In the genomic region with DNA sequence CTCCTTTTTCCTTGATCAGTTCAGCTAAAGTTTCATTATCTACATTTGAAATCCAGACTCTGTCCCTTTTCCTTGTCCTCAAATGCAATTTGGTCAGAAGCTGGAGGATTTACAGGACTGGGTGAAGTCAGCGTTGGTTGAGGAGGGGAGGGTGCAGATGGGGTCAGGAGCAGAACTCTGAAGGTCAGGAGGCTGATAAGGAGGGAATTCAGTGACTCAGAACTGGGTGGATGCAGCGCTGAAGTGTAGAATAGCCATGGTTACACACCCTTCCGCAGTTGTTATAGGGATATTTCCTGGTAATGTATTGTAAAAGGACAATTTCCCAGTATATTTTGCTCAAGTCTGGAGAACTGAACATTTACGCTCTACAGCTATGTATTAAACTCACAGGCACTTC, we compare ENCODE assay signal across 13 cellular contexts.
DNase-seq lines count a peak whose midpoint lies in the region; ATAC-seq, FAIRE-seq and TF ChIP-seq lines count a peak whose summit lies in the region.
"Had no signal": no experiment of that assay in that cellular context is flagged by ENCODE, and none has a peak within 500 bp of the region (broad histone marks: within the 10 kb centered on the region; RNA-seq: fewer than 3 reads in every experiment).

No MANE protein-coding gene starts in this region.

- CTCF ChIA-PET in HepG2 (lab: Yijun Ruan, JAX; ENCODE audit: low intra/inter-chr PET ratio, low total read pairs) = no interaction called here

- no peak overlapping the region for H3K4me2 ChIP-seq in HepG2 (ENCODE audit: low read depth, low read length)

- POLR2A ChIA-PET in HepG2 (lab: Yijun Ruan, JAX) = no interaction called here

- no peaks in the 10 kb centered on the region for H3K79me2 ChIP-seq in HepG2 (ENCODE audit: insufficient read depth, low read length)

- H3K4me1 ChIP-seq in liver (ENCODE audit: control insufficient read depth in 4 of 4, insufficient read depth in 4 of 4, low read length in 3 of 4) (no peaks in the 10 kb centered on the region), HepG2 (ENCODE audit: insufficient read depth, low read length) (no peaks in the 10 kb centered on the region)

- H2AFZ ChIP-seq in HepG2 (ENCODE audit: low read length) = no peak overlapping the region

- no peak for TF ChIP-seq POLR2A in HepG2 (IDR thresholded peaks at IDR 0.05; ENCODE audit: insufficient read depth in 1 of 2, low read depth in 2 of 2, low read length in 2 of 2)
- TF ChIP-seq POLR2A in GM12892 (IDR thresholded peaks at IDR 0.05; ENCODE audit: low read depth, low read length) = no peak

- no peak for TF ChIP-seq RAD21 in liver (IDR thresholded peaks at IDR 0.05)
- TF ChIP-seq RAD21 in HepG2 (CRISPR knock-in tag; IDR thresholded peaks at IDR 0.05) = no peak

- intact Hi-C loops in HepG2 (cut with micrococcal nuclease; ENCODE audit: unreplicated experiment) = no loop called here

- in situ Hi-C loops in HepG2 (cut with HindIII; ENCODE audit: extremely low pct_ligation_motif_present, low pct_unique_long_range_greater_than_20kb) = no loop called here

- TF ChIP-seq EP300 in HepG2 (IDR thresholded peaks at IDR 0.05; ENCODE audit: low read depth in 2 of 2, low read length in 2 of 2) (no peak), HepG2 (CRISPR knock-in tag; IDR thresholded peaks at IDR 0.05; ENCODE audit: borderline replicate concordance) (no peak)

- no peaks in the 10 kb centered on the region for H3K36me3 ChIP-seq in liver (ENCODE audit: control insufficient read depth in 4 of 4, insufficient read depth in 3 of 4, low read depth in 1 of 4, low read length in 3 of 4)
- H3K36me3 ChIP-seq in HepG2 (replicated peaks in 1 of 2; ENCODE audit: control insufficient read depth in 1 of 2, insufficient read depth in 2 of 2, low read length in 2 of 2) = no peaks in the 10 kb centered on the region

- H3K27ac ChIP-seq in liver (ENCODE audit: low read depth in 1 of 2, low read length in 2 of 2) = no peak overlapping the region
- no peak overlapping the region for H3K27ac ChIP-seq in HepG2 (ENCODE audit: extremely low read length, insufficient read depth, low read length)

- peaks cover 0 to 5% (median 0%) of the 10 kb centered on the region in 4 donors for H3K27me3 ChIP-seq in liver (ENCODE audit: control insufficient read depth in 4 of 4, insufficient read depth in 4 of 4, low read length in 3 of 4)
- no peaks in the 10 kb centered on the region for H3K27me3 ChIP-seq in HepG2 (ENCODE audit: control insufficient read depth in 1 of 2, insufficient read depth in 2 of 2, low read length in 2 of 2)

- ATAC-seq in HepG2 = no peak
- no peak for ATAC-seq in GM21360 (IDR thresholded peaks at IDR 0.05; ENCODE audit: unreplicated experiment)
- ATAC-seq in HG02973 (IDR thresholded peaks at IDR 0.05; ENCODE audit: unreplicated experiment) = no peak
- ATAC-seq: naive thymus-derived CD8-positive, alpha-beta T cell had no signal

- DNase-seq in HepG2 (ENCODE audit: low spot score) = no peak
- DNase-seq in fibroblast of pulmonary artery (ENCODE audit: low read depth) = peak; percentile 65
- DNase-seq in lung microvascular endothelial cell (ENCODE audit: low read depth in 2 of 2) = peak; percentile 24 to 69
- no peak for DNase-seq in GM12892 (ENCODE audit: insufficient read length)
- DNase-seq in MV-4-11 (lab: John Stamatoyannopoulos, UW) = no peak
- DNase-seq: activated CD4-positive, CD25-positive, alpha-beta regulatory T cell treated with anti-CD3 and anti-CD28 coated beads, Interleukin-2, amount 50 U/mL, for 72 hours; activated T-cell treated with anti-CD3 and anti-CD28 coated beads, Interleukin-2, amount 50 U/mL, for 24 hours; COR-L47; naive thymus-derived CD8-positive, alpha-beta T cell; NK-92 treated with Interleukin-12 subunit alpha and Interleukin-12 subunit beta, amount 100 ng/mL, for 24 hours had no signal

- TF ChIP-seq CTCF in liver (IDR thresholded peaks at IDR 0.05; ENCODE audit: low read depth, low read length, missing input control) (no peak), HepG2 (CRISPR knock-in tag; IDR thresholded peaks at IDR 0.05) (no peak), fibroblast of pulmonary artery (IDR thresholded peaks at IDR 0.05; ENCODE audit: low read length, missing control alignments) (no peak)

- FAIRE-seq in HepG2 (lab: Jason Lieb, UNC) (no peak), GM12892 (lab: Jason Lieb, UNC) (no peak)

- BruUV-seq in HepG2 (replicated peaks; lab: Mats Ljungman, UMichigan) = no TSS peak

- WGBS in liver = 44% methylated on average over 4 of the region's 4 CpGs
- 8% methylated on average over 4 of the region's 4 CpGs for WGBS in HepG2 (ENCODE audit: low lambda C conversion rate)

- no peaks in the 10 kb centered on the region for H4K20me1 ChIP-seq in HepG2 (ENCODE audit: insufficient read depth, low read length)

- no peak overlapping the region for H3K9ac ChIP-seq in liver (ENCODE audit: low read depth in 1 of 2, low read length in 2 of 2)
- no peak overlapping the region for H3K9ac ChIP-seq in HepG2 (ENCODE audit: insufficient read depth, low read depth, low read length)

- H3K4me3 ChIP-seq in liver (ENCODE audit: low read depth in 1 of 3, low read length in 3 of 3) (no peak overlapping the region), HepG2 (replicated peaks in 1 of 3; ENCODE audit: insufficient read depth in 1 of 3, low read depth in 2 of 3, low read length in 3 of 3) (no peak overlapping the region), fibroblast of pulmonary artery (replicated peaks; ENCODE audit: low read depth, low read length) (no peak overlapping the region)

- H3K9me3 ChIP-seq in liver (ENCODE audit: control insufficient read depth in 4 of 4, low read length in 3 of 4) (no peaks in the 10 kb centered on the region), HepG2 (ENCODE audit: low read length) (no peaks in the 10 kb centered on the region)

TF ChIP-seq in liver, 16 proteins besides CTCF, POLR2A, EP300 and RAD21:
- TF ChIP-seq FOXA2 (IDR thresholded peaks at IDR 0.05) = no peak
- TF ChIP-seq NR2F2 (IDR thresholded peaks at IDR 0.05) = peak; percentile 61

TF ChIP-seq in HepG2, 621 proteins besides CTCF, POLR2A, EP300 and RAD21:
- TF ChIP-seq, protein P1, sequence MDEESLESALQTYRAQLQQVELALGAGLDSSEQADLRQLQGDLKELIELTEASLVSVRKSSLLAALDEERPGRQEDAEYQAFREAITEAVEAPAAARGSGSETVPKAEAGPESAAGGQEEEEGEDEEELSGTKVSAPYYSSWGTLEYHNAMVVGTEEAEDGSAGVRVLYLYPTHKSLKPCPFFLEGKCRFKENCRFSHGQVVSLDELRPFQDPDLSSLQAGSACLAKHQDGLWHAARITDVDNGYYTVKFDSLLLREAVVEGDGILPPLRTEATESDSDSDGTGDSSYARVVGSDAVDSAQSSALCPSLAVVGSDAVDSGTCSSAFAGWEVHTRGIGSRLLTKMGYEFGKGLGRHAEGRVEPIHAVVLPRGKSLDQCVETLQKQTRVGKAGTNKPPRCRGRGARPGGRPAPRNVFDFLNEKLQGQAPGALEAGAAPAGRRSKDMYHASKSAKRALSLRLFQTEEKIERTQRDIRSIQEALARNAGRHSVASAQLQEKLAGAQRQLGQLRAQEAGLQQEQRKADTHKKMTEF (CRISPR knock-in tag; IDR thresholded peaks at IDR 0.05) = no peak
- TF ChIP-seq ZZZ3 (CRISPR knock-in tag; IDR thresholded peaks at IDR 0.05; ENCODE audit: borderline replicate concordance) = no peak
- TF ChIP-seq ZFP90 (CRISPR knock-in tag; IDR thresholded peaks at IDR 0.05; ENCODE audit: borderline replicate concordance) = no peak

Comparison
In these comparisons a context has a peak if more than half of its experiments do, and no peak if none do; other contexts are left out.
1. DNase-seq: peak in fibroblast of pulmonary artery (single experiment) and lung microvascular endothelial cell (2 of 2); none in HepG2 (single experiment), GM12892 (single experiment) and MV-4-11 (single experiment).